In the genomic region with DNA sequence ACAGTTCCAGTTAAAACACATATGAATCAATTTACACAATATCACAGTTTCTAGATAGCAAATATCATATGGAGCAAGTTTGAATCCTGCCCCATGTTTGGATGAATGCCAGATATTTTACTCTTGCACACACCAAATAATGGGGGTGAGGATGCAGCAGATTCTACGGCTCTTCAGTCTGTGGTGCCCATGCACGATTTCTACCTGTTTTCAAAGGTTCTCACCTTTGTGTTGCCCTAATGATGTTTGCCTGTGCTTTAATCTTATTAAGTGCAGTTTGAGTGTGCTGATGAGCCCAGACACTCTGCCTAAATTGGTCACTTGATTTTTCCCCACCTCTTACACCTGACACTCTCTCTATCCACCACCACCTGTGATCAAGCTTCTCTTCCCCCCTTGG, we compare ENCODE assay signal across 20 cellular contexts.
"Had no signal": no experiment of that assay in that cellular context is flagged by ENCODE, and none has a peak within 500 bp of the region (broad histone marks: within the 10 kb centered on the region; RNA-seq: fewer than 3 reads in every experiment).

No MANE protein-coding gene starts in this region.

- H3K27ac Mint-ChIP-seq: activated CD4-positive, alpha-beta memory T cell treated with anti-CD3 and anti-CD28 coated beads, Interleukin-2, amount 10 ng/mL, durations not matched to agents 7 days and 5 days; activated CD4-positive, alpha-beta T cell treated with anti-CD3 and anti-CD28 coated beads, Interleukin-2, amount 10 ng/mL, durations not matched to agents 24 days and 14 days; activated naive CD4-positive, alpha-beta T cell treated with anti-CD3 and anti-CD28 coated beads for 36 hours; activated naive CD8-positive, alpha-beta T cell treated with anti-CD3 and anti-CD28 coated beads, Interleukin-2, amount 10 ng/mL, durations not matched to agents 7 days and 5 days; activated T-cell treated with anti-CD3 and anti-CD28 coated beads, Interleukin-2, amount 50 U/mL, for 72 hours; stimulated activated effector memory CD8-positive, alpha-beta T cell treated with anti-CD3 and anti-CD28 coated beads, Interleukin-12 subunit alpha, Interleukin-12 subunit beta, amount 100 ng/mL, for 72 hours had no signal

- H3K27ac ChIP-seq: coronary artery, heart left ventricle, lower lobe of right lung, tibial artery had no signal

- ATAC-seq: activated CD4-positive, CD25-positive, alpha-beta regulatory T cell treated with anti-CD3 and anti-CD28 coated beads, Interleukin-2, amount 50 U/mL, for 24 hours; activated T-cell treated with anti-CD3 and anti-CD28 coated beads, Interleukin-2, amount 50 U/mL, for 72 hours; heart left ventricle; lower lobe of right lung; sciatic nerve; stimulated activated effector memory CD8-positive, alpha-beta T cell treated with anti-CD3 and anti-CD28 coated beads, Interleukin-12 subunit alpha, Interleukin-12 subunit beta, amount 100 ng/mL, for 72 hours; stimulated activated naive CD8-positive, alpha-beta T cell treated with anti-CD3 and anti-CD28 coated beads, Interleukin-15, amount 100 ng/mL, for 72 hours had no signal

- H3K27me3 Mint-ChIP-seq: stimulated activated naive CD8-positive, alpha-beta T cell treated with anti-CD3 and anti-CD28 coated beads, Interleukin-15, amount 100 ng/mL, for 72 hours had no signal

- H3K4me3 Mint-ChIP-seq: activated CD4-positive, alpha-beta memory T cell treated with anti-CD3 and anti-CD28 coated beads, Interleukin-2, amount 10 ng/mL, durations not matched to agents 7 days and 5 days; activated CD4-positive, alpha-beta T cell treated with anti-CD3 and anti-CD28 coated beads, Interleukin-2, amount 10 ng/mL, durations not matched to agents 24 days and 14 days; activated naive CD4-positive, alpha-beta T cell treated with anti-CD3 and anti-CD28 coated beads for 36 hours; activated naive CD8-positive, alpha-beta T cell treated with anti-CD3 and anti-CD28 coated beads, Interleukin-2, amount 10 ng/mL, durations not matched to agents 7 days and 5 days; activated T-cell treated with anti-CD3 and anti-CD28 coated beads, Interleukin-2, amount 50 U/mL, for 72 hours; naive B cell; stimulated activated effector memory CD8-positive, alpha-beta T cell treated with anti-CD3 and anti-CD28 coated beads, Interleukin-12 subunit alpha, Interleukin-12 subunit beta, amount 100 ng/mL, for 72 hours; stimulated activated naive CD8-positive, alpha-beta T cell treated with anti-CD3 and anti-CD28 coated beads, Interleukin-15, amount 100 ng/mL, for 72 hours had no signal

- H3K36me3 ChIP-seq: heart left ventricle, lower lobe of right lung, tibial artery had no signal

- H3K4me3 ChIP-seq: coronary artery, heart left ventricle, lower lobe of right lung, tibial artery had no signal

- DNase-seq: activated CD4-positive, alpha-beta memory T cell treated with anti-CD3 and anti-CD28 coated beads, Interleukin-2, amount 10 ng/mL, durations not matched to agents 7 days and 5 days; activated CD4-positive, alpha-beta T cell treated with anti-CD3 and anti-CD28 coated beads, Interleukin-2, amount 10 ng/mL, durations not matched to agents 24 days and 14 days; activated effector memory CD4-positive, alpha-beta T cell treated with Interleukin-2 at 50 U/mL for 16 hours; activated naive CD4-positive, alpha-beta T cell treated with anti-CD3 and anti-CD28 coated beads for 36 hours; activated naive CD8-positive, alpha-beta T cell treated with anti-CD3 and anti-CD28 coated beads, Interleukin-2, amount 10 ng/mL, durations not matched to agents 7 days and 5 days; activated T-cell treated with anti-CD3 and anti-CD28 coated beads, Interleukin-2, amount 50 U/mL, for 72 hours; amniotic stem cell; heart left ventricle; lower lobe of right lung; naive B cell; occipital lobe; posterior cingulate gyrus; small intestine; stimulated activated CD4-positive, alpha-beta T cell treated with anti-CD3 and anti-CD28 coated beads, Interleukin-2, amount 100 ng/mL, for 24 hours; stimulated activated naive CD8-positive, alpha-beta T cell treated with anti-CD3 and anti-CD28 coated beads, Interleukin-15, amount 100 ng/mL, for 72 hours; tibial artery had no signal

- H3K4me1 ChIP-seq: heart left ventricle, lower lobe of right lung, tibial artery had no signal

- H3K27me3 ChIP-seq: tibial artery had no signal

- H3K36me3 Mint-ChIP-seq: activated naive CD8-positive, alpha-beta T cell treated with anti-CD3 and anti-CD28 coated beads, Interleukin-2, amount 10 ng/mL, durations not matched to agents 7 days and 5 days; naive B cell; stimulated activated effector memory CD8-positive, alpha-beta T cell treated with anti-CD3 and anti-CD28 coated beads, Interleukin-12 subunit alpha, Interleukin-12 subunit beta, amount 100 ng/mL, for 72 hours had no signal

- H3K4me1 Mint-ChIP-seq: activated CD4-positive, alpha-beta memory T cell treated with anti-CD3 and anti-CD28 coated beads, Interleukin-2, amount 10 ng/mL, durations not matched to agents 7 days and 5 days had no signal

- H3K9me3 Mint-ChIP-seq: activated CD4-positive, alpha-beta memory T cell treated with anti-CD3 and anti-CD28 coated beads, Interleukin-2, amount 10 ng/mL, durations not matched to agents 7 days and 5 days; activated CD4-positive, alpha-beta T cell treated with anti-CD3 and anti-CD28 coated beads, Interleukin-2, amount 10 ng/mL, durations not matched to agents 24 days and 14 days; activated naive CD4-positive, alpha-beta T cell treated with anti-CD3 and anti-CD28 coated beads for 36 hours; activated naive CD8-positive, alpha-beta T cell treated with anti-CD3 and anti-CD28 coated beads, Interleukin-2, amount 10 ng/mL, durations not matched to agents 7 days and 5 days; activated T-cell treated with anti-CD3 and anti-CD28 coated beads, Interleukin-2, amount 50 U/mL, for 72 hours; naive B cell; stimulated activated effector memory CD8-positive, alpha-beta T cell treated with anti-CD3 and anti-CD28 coated beads, Interleukin-12 subunit alpha, Interleukin-12 subunit beta, amount 100 ng/mL, for 72 hours; stimulated activated naive CD8-positive, alpha-beta T cell treated with anti-CD3 and anti-CD28 coated beads, Interleukin-15, amount 100 ng/mL, for 72 hours had no signal

- H3K9me3 ChIP-seq: heart left ventricle, lower lobe of right lung, tibial artery had no signal
